In genomic region chr5:178368716-178369300, GRCh38 we compare ENCODE assay signal across 18 cellular contexts.
A peak's percentile ranks its signal among the peaks of the same experiment; 100 is the strongest.
DNase-seq lines count a peak whose midpoint lies in the region; ATAC-seq, FAIRE-seq and TF ChIP-seq lines count a peak whose summit lies in the region.
"Had no signal": no experiment of that assay in that cellular context is flagged by ENCODE, and none has a peak within 500 bp of the region (broad histone marks: within the 10 kb centered on the region; RNA-seq: fewer than 3 reads in every experiment).

No MANE protein-coding gene starts in this region.

- no peak overlapping the region for H2BK20ac ChIP-seq in H1 (ENCODE audit: low read length)

- no peak overlapping the region for H3K14ac ChIP-seq in H1 (ENCODE audit: insufficient read length)

- CTCF ChIA-PET in H1 (lab: Charles Lee; ENCODE audit: partially characterized antibody), result interaction anchor here (1.1 to 1.9 kb wide), 3 partner anchors 10 to 221 kb away, joined by 3 to 4 read pairs (median 3); partner anchors contain the start of gene COL23A1

- peak overlapping the region; percentile 71; the same call in 1 of the 2 replicates for H4K8ac ChIP-seq in H1 (ENCODE audit: extremely low read depth, insufficient read depth, low read length)

- H2BK120ac ChIP-seq in H1 (replicated peaks; ENCODE audit: low read depth, low read length), result no peak overlapping the region

- H4K20me1 ChIP-seq in H1 (replicated peaks in 1 of 2; ENCODE audit: control insufficient read depth in 1 of 2, insufficient read depth in 2 of 2, low read length in 2 of 2), result no peaks in the 10 kb centered on the region

- no peak overlapping the region for H3K9ac ChIP-seq in H1 (replicated peaks in 1 of 4; ENCODE audit: extremely low read depth in 1 of 4, low read depth in 3 of 4, low read length in 3 of 4)

- no peak for ATAC-seq in natural killer cell treated with Interleukin-12 subunit alpha and Interleukin-12 subunit beta and Interleukin-15 and Interleukin-18, amount 100 ng/mL, for 72 hours
- ATAC-seq in natural killer cell, result no peak
- ATAC-seq in activated T-cell treated with anti-CD3 and anti-CD28 coated beads, Interleukin-2, amount 50 U/mL, for 4 hours, result no peak
- no peak for ATAC-seq in GM18505 (IDR thresholded peaks at IDR 0.05; ENCODE audit: unreplicated experiment)
- ATAC-seq: A549; CD8-positive, alpha-beta T cell; GM12878; HepG2 had no signal

- no peak for FAIRE-seq in H1 (lab: Jason Lieb, UNC)
- FAIRE-seq: A549, GM12878, GM19239, HepG2 had no signal

- peaks cover 0 to 5% of the 10 kb centered on the region in 2 donors for H3K4me1 Mint-ChIP-seq in natural killer cell treated with Interleukin-12 subunit alpha and Interleukin-12 subunit beta and Interleukin-15 and Interleukin-18, amount 100 ng/mL, for 72 hours (ENCODE audit: low read depth in 2 of 2)
- peaks cover 0 to 5% of the 10 kb centered on the region in 2 donors for H3K4me1 Mint-ChIP-seq in natural killer cell
- H3K4me1 Mint-ChIP-seq in activated T-cell treated with anti-CD3 and anti-CD28 coated beads, Interleukin-2, amount 50 U/mL, for 4 hours (ENCODE audit: low read depth), result no peaks in the 10 kb centered on the region

- no peak overlapping the region for H2BK5ac ChIP-seq in H1 (ENCODE audit: low read depth, low read length)

- peak; percentile 44 for DNase-seq in natural killer cell treated with Interleukin-12 subunit alpha and Interleukin-12 subunit beta and Interleukin-15 and Interleukin-18, amount 100 ng/mL, for 72 hours (ENCODE audit: low spot score)
- no peak for DNase-seq in natural killer cell
- DNase-seq in H1 (ENCODE audit: low read depth in 1 of 2, low spot score in 2 of 2), result no peak
- peak; percentile 61 for DNase-seq in spleen
- no peak for DNase-seq in activated T-cell treated with anti-CD3 and anti-CD28 coated beads, Interleukin-2, amount 50 U/mL, for 4 hours
- no peak for DNase-seq in midbrain (lab: John Stamatoyannopoulos, UW)
- DNase-seq: AML-193; Calu3; CD8-positive, alpha-beta T cell; DMS79 treated with DMSO at 0.1 percent for 48 hours; EL had no signal

- TF ChIP-seq CTCF in natural killer cell (IDR thresholded peaks at IDR 0.05) (no peak), H1 (IDR thresholded peaks at IDR 0.05; ENCODE audit: control extremely low read depth in 1 of 3, insufficient read depth in 1 of 3, low read depth in 1 of 3, low read length in 3 of 3) (no peak), spleen (IDR thresholded peaks at IDR 0.05 in 8 of 11, conservative IDR thresholded peaks at IDR 0.05 in 3 of 11) (no peak)

- no peak overlapping the region for H3K56ac ChIP-seq in H1 (replicated peaks; ENCODE audit: insufficient read length, low read depth, low read length)

- H3K9me3 ChIP-seq in H1 (ENCODE audit: insufficient read depth in 2 of 2, low read depth in 1 of 2, low read length in 1 of 2) (peaks cover 15 to 17% of the 10 kb centered on the region in 2 experiments), spleen (peaks cover 0 to 16% (median 0%) of the 10 kb centered on the region in 8 donors)
- H3K9me3 ChIP-seq: A549, HAP-1 had no signal

- no peak overlapping the region for H3K4ac ChIP-seq in H1 (replicated peaks; ENCODE audit: insufficient read length, low read depth, low read length)

- H4K91ac ChIP-seq in H1 (replicated peaks; ENCODE audit: insufficient read length, low read length), result no peak overlapping the region

- H3K27me3 Mint-ChIP-seq in natural killer cell treated with Interleukin-12 subunit alpha and Interleukin-12 subunit beta and Interleukin-15 and Interleukin-18, amount 100 ng/mL, for 72 hours, result peaks cover 5 to 7% of the 10 kb centered on the region in 2 donors
- H3K27me3 Mint-ChIP-seq in natural killer cell (ENCODE audit: low read depth in 2 of 2), result peaks cover 8 to 24% of the 10 kb centered on the region in 2 donors
- H3K27me3 Mint-ChIP-seq in activated T-cell treated with anti-CD3 and anti-CD28 coated beads, Interleukin-2, amount 50 U/mL, for 4 hours (ENCODE audit: low read depth), result peaks cover 15% of the 10 kb centered on the region

- no peaks in the 10 kb centered on the region for H3K36me3 ChIP-seq in H1 (ENCODE audit: control insufficient read depth in 2 of 4, insufficient read depth in 4 of 4, low read length in 3 of 4)
- no peaks in the 10 kb centered on the region for H3K36me3 ChIP-seq in spleen
- H3K36me3 ChIP-seq: HAP-1 had no signal

- TF ChIP-seq POLR2A in H1 (IDR thresholded peaks at IDR 0.05; ENCODE audit: control extremely low read depth in 1 of 2, low read depth in 2 of 2, low read length in 2 of 2), result no peak
- TF ChIP-seq POLR2A in spleen (IDR thresholded peaks at IDR 0.05), result no peak
- no peak for TF ChIP-seq POLR2A in GM18505 (IDR thresholded peaks at IDR 0.05; ENCODE audit: borderline replicate concordance, extremely low read depth, insufficient read depth, insufficient read length)

- no peak overlapping the region for H2AK5ac ChIP-seq in H1 (ENCODE audit: low read depth, low read length)

- no peak overlapping the region for H3K27ac Mint-ChIP-seq in natural killer cell treated with Interleukin-12 subunit alpha and Interleukin-12 subunit beta and Interleukin-15 and Interleukin-18, amount 100 ng/mL, for 72 hours
- no peak overlapping the region for H3K27ac Mint-ChIP-seq in natural killer cell
- H3K27ac Mint-ChIP-seq: CD8-positive, alpha-beta T cell had no signal

- H3K23me2 ChIP-seq in H1 (ENCODE audit: low read depth, low read length), result no peaks in the 10 kb centered on the region

- H3K9me3 Mint-ChIP-seq in natural killer cell treated with Interleukin-12 subunit alpha and Interleukin-12 subunit beta and Interleukin-15 and Interleukin-18, amount 100 ng/mL, for 72 hours, result no peaks in the 10 kb centered on the region
- H3K9me3 Mint-ChIP-seq in natural killer cell, result no peaks in the 10 kb centered on the region
- no peaks in the 10 kb centered on the region for H3K9me3 Mint-ChIP-seq in activated T-cell treated with anti-CD3 and anti-CD28 coated beads, Interleukin-2, amount 50 U/mL, for 4 hours
- H3K9me3 Mint-ChIP-seq: CD8-positive, alpha-beta T cell had no signal

- H3K27ac ChIP-seq in H1 (ENCODE audit: low read depth, low read length) (no peak overlapping the region), spleen (no peak overlapping the region)
- H3K27ac ChIP-seq: 22Rv1, A549 had no signal

- H3K4me1 ChIP-seq in H1 (replicated peaks in 1 of 4; ENCODE audit: control insufficient read depth in 3 of 4, insufficient read depth in 4 of 4, low read length in 3 of 4) (peaks cover 0 to 7% (median 5%) of the 10 kb centered on the region in 4 experiments; a peak in 4 of 7 replicates), spleen (peaks cover 0 to 23% (median 8%) of the 10 kb centered on the region in 6 donors)
- H3K4me1 ChIP-seq: A549, HAP-1 had no signal

- no peaks in the 10 kb centered on the region for H3K36me3 Mint-ChIP-seq in natural killer cell treated with Interleukin-12 subunit alpha and Interleukin-12 subunit beta and Interleukin-15 and Interleukin-18, amount 100 ng/mL, for 72 hours
- no peaks in the 10 kb centered on the region for H3K36me3 Mint-ChIP-seq in natural killer cell
- no peaks in the 10 kb centered on the region for H3K36me3 Mint-ChIP-seq in activated T-cell treated with anti-CD3 and anti-CD28 coated beads, Interleukin-2, amount 50 U/mL, for 4 hours (ENCODE audit: insufficient read depth)
- H3K36me3 Mint-ChIP-seq: CD8-positive, alpha-beta T cell had no signal

- no peak for TF ChIP-seq RAD21 in H1 (IDR thresholded peaks at IDR 0.05 in 1 of 2, conservative IDR thresholded peaks at IDR 0.05 in 1 of 2; ENCODE audit: low read depth in 2 of 2, low read length in 2 of 2)

- no peak overlapping the region for H2AFZ ChIP-seq in H1 (ENCODE audit: low read length)

- no peak overlapping the region for H2BK15ac ChIP-seq in H1 (ENCODE audit: low read length)

- intact Hi-C loops in natural killer cell (cut with micrococcal nuclease) (no loop called here), spleen (cut with DNase I; ENCODE audit: low total_unique reads) (no loop called here)

- H3K23ac ChIP-seq in H1 (ENCODE audit: insufficient read length), result no peak overlapping the region

- no peaks in the 10 kb centered on the region for H3K27me3 ChIP-seq in H1 (replicated peaks in 1 of 4; ENCODE audit: control insufficient read depth in 3 of 4, extremely low read depth in 1 of 4, insufficient read depth in 3 of 4, low read length in 3 of 4)
- H3K27me3 ChIP-seq in spleen (replicated peaks in 1 of 7), result peaks cover 0 to 12% (median 0%) of the 10 kb centered on the region in 7 donors

- POLR2A ChIA-PET in H1 (lab: Charles Lee; ENCODE audit: partially characterized antibody), result no interaction called here

- no peak overlapping the region for H2BK12ac ChIP-seq in H1 (ENCODE audit: low read depth, low read length)

- no peak for TF ChIP-seq EP300 in H1 (IDR thresholded peaks at IDR 0.05; ENCODE audit: borderline replicate concordance in 1 of 2, low read depth in 2 of 2, low read length in 2 of 2)

- H3K4me3 ChIP-seq in H1 (ENCODE audit: extremely low read depth in 1 of 4, insufficient read depth in 2 of 4, low read depth in 3 of 4, low read length in 4 of 4), result no peak overlapping the region
- no peak overlapping the region for H3K4me3 ChIP-seq in spleen
- H3K4me3 ChIP-seq: A549, GM12878, HAP-1 had no signal

- no peak overlapping the region for H3K4me3 Mint-ChIP-seq in natural killer cell treated with Interleukin-12 subunit alpha and Interleukin-12 subunit beta and Interleukin-15 and Interleukin-18, amount 100 ng/mL, for 72 hours
- no peak overlapping the region for H3K4me3 Mint-ChIP-seq in natural killer cell
- no peak overlapping the region for H3K4me3 Mint-ChIP-seq in activated T-cell treated with anti-CD3 and anti-CD28 coated beads, Interleukin-2, amount 50 U/mL, for 4 hours
- H3K4me3 Mint-ChIP-seq: CD8-positive, alpha-beta T cell had no signal

- H3K79me2 ChIP-seq in H1 (ENCODE audit: control insufficient read depth in 1 of 2, insufficient read depth in 2 of 2, low read length in 2 of 2), result no peaks in the 10 kb centered on the region

- no peak overlapping the region for H3K18ac ChIP-seq in H1 (ENCODE audit: extremely low read depth, low read length)

- no peak overlapping the region for H3K4me2 ChIP-seq in H1 (ENCODE audit: insufficient read depth in 1 of 2, low read depth in 2 of 2, low read length in 2 of 2)
- H3K4me2 ChIP-seq: A549 had no signal

- peaks cover 4% of the 10 kb centered on the region; the same call in 1 of the 2 replicates for H3K79me1 ChIP-seq in H1 (ENCODE audit: low read depth, low read length)

- no peak overlapping the region for H4K5ac ChIP-seq in H1 (ENCODE audit: insufficient read length, low read depth, low read length)

- 91% methylated on average over 10 of the region's 10 CpGs; no CpG with 5 or more reads in 1 of the 2 experiments for WGBS in H1 (ENCODE audit: extremely low coverage in 1 of 2, insufficient coverage in 1 of 2, insufficient read length in 1 of 2, insufficient replicate concordance in 2 of 2, low coverage in 1 of 2, low lambda C conversion rate in 2 of 2, missing lambda C conversion rate in 1 of 2), 2 experiments
- 92 to 97% (median 93%) methylated on average over 6 to 10 of the region's 10 CpGs for WGBS in spleen, 5 donors

TF ChIP-seq in H1, 55 proteins besides CTCF, POLR2A, EP300 and RAD21 (continues in another document):
- no peak for TF ChIP-seq YY1 (IDR thresholded peaks at IDR 0.05; ENCODE audit: low read depth, low read length)
- no peak for TF ChIP-seq SP4 (IDR thresholded peaks at IDR 0.05; ENCODE audit: low read length)
- TF ChIP-seq CREB1 (IDR thresholded peaks at IDR 0.05), result no peak
- no peak for TF ChIP-seq HDAC6 (IDR thresholded peaks at IDR 0.05; ENCODE audit: low read depth, low read length)
- no peak for TF ChIP-seq HDAC2 (IDR thresholded peaks at IDR 0.05; ENCODE audit: borderline replicate concordance in 1 of 2, low read depth in 2 of 2, low read length in 2 of 2)

Comparison
In these comparisons a context has a peak if more than half of its experiments do, and no peak if none do; other contexts are left out.
1. DNase-seq: peak in natural killer cell treated with Interleukin-12 subunit alpha and Interleukin-12 subunit beta and Interleukin-15 and Interleukin-18, amount 100 ng/mL, for 72 hours (single experiment) and spleen (single experiment); none in natural killer cell (single experiment), H1 (0 of 2), activated T-cell treated with anti-CD3 and anti-CD28 coated beads, Interleukin-2, amount 50 U/mL, for 4 hours (single experiment) and midbrain (single experiment).